Comparison of ENCODE assay signal across 19 cellular contexts in genomic region chr3:160451602-160452001, GRCh38.
"Had no signal": no experiment of that assay in that cellular context is flagged by ENCODE, and none has a peak within 500 bp of the region (broad histone marks: within the 10 kb centered on the region; RNA-seq: fewer than 3 reads in every experiment).

No MANE protein-coding gene starts in this region.

- ATAC-seq: activated naive CD4-positive, alpha-beta T cell treated with anti-CD3 and anti-CD28 coated beads, Interleukin-2, amount 50 U/mL, for 72 hours; left ventricle myocardium superior; naive thymus-derived CD8-positive, alpha-beta T cell; right lobe of liver; stimulated activated memory B cell treated with anti-CD40 and anti-IgM and Interleukin-4, amounts not matched to agents 10 μg/mL and 1 μg/mL and 100 μg/mL, for 72 hours had no signal

- H3K36me3 ChIP-seq: adrenal gland, breast epithelium, right lobe of liver, thoracic aorta, upper lobe of left lung, WERI-Rb-1 had no signal

- H2AFZ ChIP-seq: parathyroid adenoma had no signal

- H3K4me3 ChIP-seq: adrenal gland, breast epithelium, coronary artery, right lobe of liver, thoracic aorta, upper lobe of left lung had no signal

- H3K4me1 ChIP-seq: breast epithelium had no signal

- H3K79me2 ChIP-seq: parathyroid adenoma had no signal

- H3K27ac ChIP-seq: adrenal gland, breast epithelium, coronary artery, parathyroid adenoma, right lobe of liver, thoracic aorta, upper lobe of left lung, WERI-Rb-1 had no signal

- DNase-seq: activated CD4-positive, alpha-beta T cell treated with anti-CD3 and anti-CD28 coated beads for 1 hour; activated CD4-positive, alpha-beta T cell treated with anti-CD3 and anti-CD28 coated beads, Interleukin-2, amount 50 U/mL, for 48 hours; activated gamma-delta T cell treated with Interleukin-2 at 50 U/mL for 16 hours; adrenal gland; erythroblast; immature natural killer cell; left ventricle myocardium superior; naive thymus-derived CD8-positive, alpha-beta T cell; right lobe of liver; stimulated activated CD4-positive, alpha-beta T cell treated with anti-CD3 and anti-CD28 coated beads, Interleukin-4, amount 100 ng/mL, for 4 hours; T-helper 2 cell; WERI-Rb-1 had no signal

- H3K27me3 ChIP-seq: adrenal gland, breast epithelium, right lobe of liver had no signal

- H3K9ac ChIP-seq: parathyroid adenoma had no signal

- H3K9me3 ChIP-seq: adrenal gland, breast epithelium, right lobe of liver, thoracic aorta, upper lobe of left lung had no signal
